9 cellular contexts compared by ENCODE assay signal in genomic region chr2:231412616-231412963, GRCh38. TPM values are rescaled to one million over a fixed set of nuclear protein-coding genes. Genes with fewer than 3 reads are reported as not detected.
DNase-seq lines count a peak whose midpoint lies in the region; ATAC-seq, FAIRE-seq and TF ChIP-seq lines count a peak whose summit lies in the region.
"Had no signal": no experiment of that assay in that cellular context is flagged by ENCODE, and none has a peak within 500 bp of the region (broad histone marks: within the 10 kb centered on the region; RNA-seq: fewer than 3 reads in every experiment).

No MANE protein-coding gene starts in this region.

- H3K4me2 ChIP-seq in H9 (ENCODE audit: insufficient read depth, insufficient read length, low read length), result peak overlapping the region; percentile 63
- H3K4me2 ChIP-seq: KMS-11 had no signal

- H3K36me3 ChIP-seq in spleen, result no peaks in the 10 kb centered on the region

- peak overlapping the region; percentile 80 for H2AFZ ChIP-seq in H9 (ENCODE audit: low read length)

- H3K9me3 Mint-ChIP-seq in H9, result peaks cover 16 to 26% of the 10 kb centered on the region in 2 experiments

- H3K79me1 ChIP-seq in H9 (ENCODE audit: insufficient read depth, low read depth, low read length, poor library complexity, severe bottlenecking), result no peaks in the 10 kb centered on the region

- H3K4me3 Mint-ChIP-seq in H9 (peak overlapping the region; percentile 62 to 67; a peak in 3 of 5 replicates), T-helper 17 cell (peak overlapping the region; percentile 9)

- no peak overlapping the region for H2BK15ac ChIP-seq in H9 (ENCODE audit: low read depth, low read length)

- H2BK20ac ChIP-seq in H9 (ENCODE audit: low read depth, low read length, poor library complexity, severe bottlenecking), result no peak overlapping the region

- no peak overlapping the region for H3K4ac ChIP-seq in H9 (ENCODE audit: low read depth, low read length)

- FAIRE-seq in RCC 7860 (lab: Jason Lieb, UNC), result no peak

- no peak overlapping the region for H3T11ph ChIP-seq in H9 (ENCODE audit: low read length)

- H2AK5ac ChIP-seq in H9 (ENCODE audit: insufficient read length, low read length), result no peak overlapping the region

- H3K9me3 ChIP-seq in H9 (ENCODE audit: control insufficient read depth, low read depth, low read length) (no peaks in the 10 kb centered on the region), T-helper 17 cell (ENCODE audit: control insufficient read depth, low read length, poor library complexity, severe bottlenecking) (no peaks in the 10 kb centered on the region), iPS-18c (ENCODE audit: control insufficient read depth, insufficient read depth, low read length) (no peaks in the 10 kb centered on the region), spleen (peaks cover 0 to 12% (median 8%) of the 10 kb centered on the region in 8 donors)

- H3K27me3 Mint-ChIP-seq in H9 (ENCODE audit: low read depth) (no peaks in the 10 kb centered on the region; the same call in 1 of the 2 replicates), T-helper 17 cell (peaks cover 51% of the 10 kb centered on the region)

- intact Hi-C loops in spleen (cut with DNase I; ENCODE audit: low total_unique reads), result loop anchor here (5.0 kb wide), 3 partner anchors 115 to 305 kb away; no protein-coding TSS in a partner anchor

- H3K79me2 ChIP-seq in H9 (ENCODE audit: insufficient read depth, low read length), result no peaks in the 10 kb centered on the region

- TF ChIP-seq POLR2A in spleen (IDR thresholded peaks at IDR 0.05), result no peak

- H3K36me3 Mint-ChIP-seq in H9 (ENCODE audit: insufficient read depth in 1 of 3, low read depth in 3 of 3), result peaks cover 3 to 12% (median 7%) of the 10 kb centered on the region in 3 experiments; a peak in 5 of 7 replicates
- H3K36me3 Mint-ChIP-seq in T-helper 17 cell (ENCODE audit: low read depth), result peaks cover 5% of the 10 kb centered on the region

- no peak overlapping the region for H2BK5ac ChIP-seq in H9 (ENCODE audit: insufficient read length, low read length)

- peak overlapping the region; percentile 36 for H2BK12ac ChIP-seq in H9 (ENCODE audit: insufficient read length, low read depth, low read length)

- DNase-seq in H9 (no peak), T-helper 17 cell (no peak), spleen (no peak), KBM-7 (no peak), NCI-H128 (lab: John Stamatoyannopoulos, UW; ENCODE audit: unreplicated experiment) (no peak), RCC 7860 (ENCODE audit: low spot score) (no peak)
- DNase-seq in stimulated activated CD4-positive, alpha-beta T cell treated with anti-CD3 and anti-CD28 coated beads, Interleukin-4, amount 100 ng/mL, for 24 hours, result no peak

- H4K91ac ChIP-seq in H9 (ENCODE audit: insufficient read length, low read depth, low read length), result no peak overlapping the region

- no peak overlapping the region for H4K8ac ChIP-seq in H9 (replicated peaks; ENCODE audit: insufficient read length, low read depth, low read length)

- in situ Hi-C loops in KBM-7 (cut with MboI; ENCODE audit: low pct_unique_long_range_greater_than_20kb, low sequenced_read_pairs), result loop anchor here (10.0 to 25.0 kb wide), 2 partner anchors 308 to 575 kb away; no protein-coding TSS in a partner anchor

- H3K4me1 ChIP-seq in H9 (ENCODE audit: insufficient read depth, low read length), result peaks cover 9% of the 10 kb centered on the region; the same call in 1 of the 2 replicates
- peaks cover 0 to 16% (median 15%) of the 10 kb centered on the region in 6 donors for H3K4me1 ChIP-seq in spleen

- no peak for ATAC-seq in T-helper 17 cell

- TF ChIP-seq CTCF in H9 (conservative IDR thresholded peaks at IDR 0.05), result no peak; the same call in 2 of the 3 replicates
- peak in 2 of 11 experiments; percentile 13 to 38 for TF ChIP-seq CTCF in spleen (IDR thresholded peaks at IDR 0.05 in 8 of 11, conservative IDR thresholded peaks at IDR 0.05 in 3 of 11)

- peaks cover 9% of the 10 kb centered on the region for H3K23me2 ChIP-seq in H9 (ENCODE audit: insufficient read length, low read depth, low read length, poor library complexity, severe bottlenecking)

- no peak overlapping the region for H3K18ac ChIP-seq in H9 (ENCODE audit: insufficient read length, low read depth, low read length)

- no peak overlapping the region for H3K27ac ChIP-seq in H9 (ENCODE audit: insufficient read length, low read depth, low read length)
- no peak overlapping the region for H3K27ac ChIP-seq in spleen
- H3K27ac ChIP-seq: KMS-11 had no signal

- H3K4me1 Mint-ChIP-seq in H9 (peaks cover 51 to 55% of the 10 kb centered on the region in 2 experiments), T-helper 17 cell (no peaks in the 10 kb centered on the region)

- H3K27me3 ChIP-seq in H9 (ENCODE audit: insufficient read depth, low read length), result no peaks in the 10 kb centered on the region
- peaks cover 0 to 24% (median 5%) of the 10 kb centered on the region in 7 donors for H3K27me3 ChIP-seq in spleen (replicated peaks in 1 of 7)

- no peak overlapping the region for H4K5ac ChIP-seq in H9 (ENCODE audit: insufficient read length, low read depth, low read length)

- no peak overlapping the region for H2BK120ac ChIP-seq in H9 (ENCODE audit: low read depth, low read length, poor library complexity, severe bottlenecking)

- peak overlapping the region; percentile 67; the same call in 1 of the 2 replicates for H3K4me3 ChIP-seq in iPS-18c (ENCODE audit: insufficient read depth, low read depth, low read length)
- H3K4me3 ChIP-seq in spleen, result peak overlapping the region in 5 of 8 donors; percentile 46 to 77 (median 48)

- no peak overlapping the region for H3K56ac ChIP-seq in H9 (ENCODE audit: insufficient read length, low read depth, low read length)

- H4K20me1 ChIP-seq in H9 (ENCODE audit: control insufficient read depth, insufficient read depth, insufficient read length), result no peaks in the 10 kb centered on the region

- no peak overlapping the region for H3K9ac ChIP-seq in H9 (ENCODE audit: extremely low read depth, insufficient read length, low read length)
- H3K9ac ChIP-seq: KMS-11 had no signal

- no peak overlapping the region for H3K23ac ChIP-seq in H9 (ENCODE audit: insufficient read length, low read depth, low read length)

- 0 out of 2 replicates have a peak overlapping the region, but pooled peaks have one; percentile 48 for H3K14ac ChIP-seq in H9 (ENCODE audit: insufficient read depth, low read length)

- H3K27ac Mint-ChIP-seq in H9 (peak overlapping the region; percentile 63 to 72 (median 69); a peak in 2 of 7 replicates), T-helper 17 cell (no peak overlapping the region)

- WGBS in H9 (ENCODE audit: extremely low coverage, insufficient read length, low lambda C conversion rate), result no CpG with 5 or more reads among the region's 9 CpGs
- WGBS in spleen, 5 donors, result 32 to 59% (median 54%) methylated on average over 9 of the region's 9 CpGs

RNA-seq across cellular contexts. Expression of gene B3GNT7, which starts 17.1 kb away (rescaled TPM):
- total RNA-seq in H9 (2021) (39.1 and 42.2 TPM in 2 replicates), T-helper 17 cell (under 1 TPM; 0.22 to 0.37 TPM), spleen (10 to 100 TPM; 10.7 to 17.5 (median 11.9) TPM)
- 1 to 10 TPM in 2 of 3 donors, under 1 TPM in 1; 0.96 to 1.7 (median 1.4) TPM for polyA plus RNA-seq in spleen

RNA-seq across cellular contexts. Expression of gene NCL, which starts 51.7 kb away (rescaled TPM):
- total RNA-seq in H9 (2021) (1,269 and 1,271 TPM in 2 replicates), T-helper 17 cell (100 to 1,000 TPM; 385 to 428 TPM), spleen (100 to 1,000 TPM; 133 to 424 (median 306) TPM)
- 100 to 1,000 TPM; 113 to 161 (median 152) TPM for polyA plus RNA-seq in spleen

Comparison
In these comparisons a context has a peak if more than half of its experiments do, and no peak if none do; other contexts are left out.
1. RNA of gene B3GNT7, which starts 17.1 kb away (total RNA-seq): 39.1 to 42.2 TPM in H9 and 10.7 to 17.5 TPM in spleen; 0.22 to 0.37 TPM in T-helper 17 cell; every median in the first group is over 4 times any median in the second.